ENCODE assay signal across 7 cellular contexts in the genomic region with DNA sequence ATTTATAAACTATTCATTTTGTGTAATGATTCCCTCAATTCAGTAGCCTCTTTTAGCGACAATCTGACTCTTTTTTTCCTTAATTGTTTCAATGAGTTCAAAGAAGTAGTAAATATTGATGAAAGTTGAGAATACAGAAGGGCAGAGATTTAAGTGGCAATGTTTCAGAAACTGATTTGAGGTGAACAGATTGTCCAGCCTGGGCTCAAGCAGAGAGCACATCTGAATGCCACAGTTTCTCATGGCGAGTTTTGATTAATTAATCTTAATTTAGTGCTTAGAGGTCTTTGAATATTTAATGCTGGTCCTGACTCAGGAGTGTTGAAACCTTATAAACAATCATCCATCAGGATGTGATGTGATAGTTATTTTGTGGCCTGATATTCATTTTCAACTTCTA.
"Had no signal": no experiment of that assay in that cellular context is flagged by ENCODE, and none has a peak within 500 bp of the region (broad histone marks: within the 10 kb centered on the region; RNA-seq: fewer than 3 reads in every experiment).

No MANE protein-coding gene starts in this region.

- H3K4me3 ChIP-seq: GM23338 had no signal

- H3K27ac ChIP-seq: HL-60 had no signal

- ATAC-seq: GM23338, HepG2 had no signal

- FAIRE-seq: H1, HepG2 had no signal

- DNase-seq: H7, HCEC 1CT, KBM-7 had no signal
